Comparison of ENCODE assay signal across 1 cellular context in genomic region chr10:17238445-17239275, GRCh38.
A peak's percentile ranks its signal among the peaks of the same experiment; 100 is the strongest.
TF ChIP-seq lines count a peak whose summit lies in the region.

No MANE protein-coding gene starts in this region.

TF ChIP-seq in A549, 52 proteins besides CTCF, POLR2A, EP300 and RAD21 (continued from another document):
- 0 out of 3 replicates have a peak, but pooled peaks have one; percentile 11 for TF ChIP-seq BCL3 (IDR thresholded peaks at IDR 0.05)
- TF ChIP-seq CBX2 (IDR thresholded peaks at IDR 0.05; ENCODE audit: borderline replicate concordance, low read depth), result no peak
- no peak for TF ChIP-seq E2F6 (IDR thresholded peaks at IDR 0.05; ENCODE audit: borderline replicate concordance, low read depth)
- TF ChIP-seq BHLHE40 (IDR thresholded peaks at IDR 0.05; ENCODE audit: low read depth, low read length), result no peak
- TF ChIP-seq KDM5A (IDR thresholded peaks at IDR 0.05), result no peak
- no peak for TF ChIP-seq PBX3 (IDR thresholded peaks at IDR 0.05)
- TF ChIP-seq MAFK (IDR thresholded peaks at IDR 0.05; ENCODE audit: partially characterized antibody), result no peak
- no peak for TF ChIP-seq ESRRA (IDR thresholded peaks at IDR 0.05; ENCODE audit: borderline replicate concordance, low read length)
- no peak for TF ChIP-seq RFX5 (IDR thresholded peaks at IDR 0.05)
- TF ChIP-seq FOSB (CRISPR knock-in tag; IDR thresholded peaks at IDR 0.05), result peak; percentile 83
- no peak for TF ChIP-seq USF2 (IDR thresholded peaks at IDR 0.05)
- TF ChIP-seq MYC (IDR thresholded peaks at IDR 0.05; ENCODE audit: borderline replicate concordance, low read length), result no peak
- TF ChIP-seq HOXA7 (CRISPR knock-in tag; IDR thresholded peaks at IDR 0.05), result peak; percentile 80
- TF ChIP-seq REST (IDR thresholded peaks at IDR 0.05), result no peak
- no peak for TF ChIP-seq RCOR1 (IDR thresholded peaks at IDR 0.05; ENCODE audit: low read depth, low read length)
- no peak for TF ChIP-seq NR3C1 (IDR thresholded peaks at IDR 0.05)
- no peak for TF ChIP-seq PHF8 (IDR thresholded peaks at IDR 0.05; ENCODE audit: borderline replicate concordance, low read depth)
- TF ChIP-seq KDM1A (IDR thresholded peaks at IDR 0.05; ENCODE audit: low read depth), result no peak
- TF ChIP-seq ZC3H11A (IDR thresholded peaks at IDR 0.05), result 0 out of 2 replicates have a peak, but pooled peaks have one; percentile 5
- no peak for TF ChIP-seq SMC3 (IDR thresholded peaks at IDR 0.05)
- TF ChIP-seq RARB (CRISPR knock-in tag; IDR thresholded peaks at IDR 0.05), result no peak
- no peak for TF ChIP-seq NFE2L2 (conservative IDR thresholded peaks at IDR 0.05; ENCODE audit: low read length)
- no peak for TF ChIP-seq HMGXB4 (CRISPR knock-in tag; IDR thresholded peaks at IDR 0.05; ENCODE audit: borderline replicate concordance)
- TF ChIP-seq CEBPB (IDR thresholded peaks at IDR 0.05), result no peak
- TF ChIP-seq EHF (CRISPR knock-in tag; IDR thresholded peaks at IDR 0.05), result no peak
- TF ChIP-seq HDAC2 (IDR thresholded peaks at IDR 0.05), result no peak
- TF ChIP-seq SREBF2 (IDR thresholded peaks at IDR 0.05), result no peak
- TF ChIP-seq ZNF302 (CRISPR knock-in tag; IDR thresholded peaks at IDR 0.05), result no peak
- TF ChIP-seq JUNB (IDR thresholded peaks at IDR 0.05), result no peak
- no peak for TF ChIP-seq EHMT2 (IDR thresholded peaks at IDR 0.05; ENCODE audit: low read depth)
- TF ChIP-seq HEYL (CRISPR knock-in tag; IDR thresholded peaks at IDR 0.05), result no peak
- no peak for TF ChIP-seq HES2 (IDR thresholded peaks at IDR 0.05)
- no peak for TF ChIP-seq RNF2 (IDR thresholded peaks at IDR 0.05; ENCODE audit: borderline replicate concordance, low read depth)
- no peak for TF ChIP-seq HOXB5 (CRISPR knock-in tag; IDR thresholded peaks at IDR 0.05)
- no peak for TF ChIP-seq HOXB13 (CRISPR knock-in tag; IDR thresholded peaks at IDR 0.05; ENCODE audit: low read depth)
- no peak for TF ChIP-seq CHD2 (IDR thresholded peaks at IDR 0.05; ENCODE audit: low read length, partially characterized antibody)
- TF ChIP-seq JUN (IDR thresholded peaks at IDR 0.05), result peak in 1 of 2 experiments; percentile 41; a peak in 3 of 5 replicates
- TF ChIP-seq TP53 (CRISPR knock-in tag; IDR thresholded peaks at IDR 0.05), result no peak; the same call in 1 of the 2 replicates
- no peak for TF ChIP-seq NPAS2 (CRISPR knock-in tag; IDR thresholded peaks at IDR 0.05; ENCODE audit: borderline replicate concordance)
- TF ChIP-seq GATA3 (IDR thresholded peaks at IDR 0.05; ENCODE audit: borderline replicate concordance), result peak; percentile 42; the same call in 1 of the 2 replicates
- peak; percentile 94 for TF ChIP-seq POLR2AphosphoS2 (conservative IDR thresholded peaks at IDR 0.05; ENCODE audit: low read length)
- no peak for TF ChIP-seq ELK1 (IDR thresholded peaks at IDR 0.05; ENCODE audit: low read depth, low read length)
- TF ChIP-seq ZSCAN20 (CRISPR knock-in tag; IDR thresholded peaks at IDR 0.05), result no peak
- no peak for TF ChIP-seq FOXS1 (CRISPR knock-in tag; IDR thresholded peaks at IDR 0.05)
- TF ChIP-seq TFCP2L1 (CRISPR knock-in tag; IDR thresholded peaks at IDR 0.05), result peak; percentile 59; the same call in 1 of the 2 replicates
- TF ChIP-seq ZFP36 (IDR thresholded peaks at IDR 0.05; ENCODE audit: borderline replicate concordance, partially characterized antibody), result no peak
- no peak for TF ChIP-seq ATOH8 (CRISPR knock-in tag; IDR thresholded peaks at IDR 0.05; ENCODE audit: low read depth)
